ENCODE assay signal across 27 cellular contexts in the genomic region with DNA sequence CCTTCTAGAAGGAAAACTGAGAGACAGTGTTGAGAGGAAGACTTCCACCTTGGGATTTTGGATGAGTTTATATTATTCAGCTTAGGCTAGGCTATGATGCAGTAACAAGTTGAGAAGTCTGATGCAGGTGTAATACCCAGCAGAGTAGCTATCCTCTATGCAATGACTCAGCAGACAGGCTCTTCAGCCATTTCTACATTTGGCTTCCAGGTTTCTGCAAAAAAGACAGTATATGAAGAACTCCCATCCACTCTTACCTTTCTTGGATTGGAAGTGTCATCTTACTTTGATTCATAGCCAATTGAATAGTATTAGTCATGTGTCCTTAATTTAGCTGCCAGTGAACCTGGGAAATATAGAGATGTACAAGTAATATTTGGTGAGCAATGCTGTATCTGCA.
"Had no signal": no experiment of that assay in that cellular context is flagged by ENCODE, and none has a peak within 500 bp of the region (broad histone marks: within the 10 kb centered on the region; RNA-seq: fewer than 3 reads in every experiment).

No MANE protein-coding gene starts in this region.

- H3K27ac ChIP-seq: esophagus squamous epithelium, gastroesophageal sphincter, pancreas, psoas muscle, tibial artery, VCaP had no signal

- H3K4me3 ChIP-seq: esophagus squamous epithelium, gastroesophageal sphincter, mucosa of descending colon, pancreas, psoas muscle, tibial artery had no signal

- H3K27me3 ChIP-seq: esophagus squamous epithelium, gastroesophageal sphincter, pancreas, tibial artery had no signal

- FAIRE-seq: colon, endothelial cell of umbilical vein, islet of Langerhans, pancreas had no signal

- DNase-seq: activated CD4-positive, alpha-beta T cell treated with anti-CD3 and anti-CD28 coated beads, Interleukin-2, amount 10 ng/mL, durations not matched to agents 24 days and 14 days; activated CD8-positive, alpha-beta memory T cell treated with anti-CD3 and anti-CD28 coated beads, Interleukin-2, amount 10 ng/mL, durations not matched to agents 7 days and 5 days; activated CD8-positive, alpha-beta T cell treated with anti-CD3 and anti-CD28 coated beads for 36 hours; activated gamma-delta T cell; activated T-cell treated with anti-CD3 and anti-CD28 coated beads for 4 hours; aorta; central memory CD4-positive, alpha-beta T cell; effector memory CD4-positive, alpha-beta T cell; esophagus squamous epithelium; head of caudate nucleus; hypothalamus; left colon; mesenchymal stem cell; mucosa of descending colon; nephron progenitor cell; pancreas; psoas muscle; right cardiac atrium; stimulated activated CD4-positive, alpha-beta T cell treated with anti-CD3 and anti-CD28 coated beads, Interleukin-12 subunit alpha, Interleukin-12 subunit beta, amount 100 ng/mL, for 4 hours; stimulated activated naive CD8-positive, alpha-beta T cell treated with anti-CD3 and anti-CD28 coated beads, Interleukin-15, amount 100 ng/mL, for 72 hours; tibial artery had no signal

- ATAC-seq: activated CD4-positive, CD25-positive, alpha-beta regulatory T cell treated with anti-CD3 and anti-CD28 coated beads, Interleukin-2, amount 50 U/mL, for 24 hours; activated CD8-positive, alpha-beta memory T cell treated with anti-CD3 and anti-CD28 coated beads, Interleukin-2, amount 10 ng/mL, durations not matched to agents 7 days and 5 days; activated CD8-positive, alpha-beta T cell treated with anti-CD3 and anti-CD28 coated beads for 36 hours; gastroesophageal sphincter; left colon; mucosa of descending colon; pancreas; psoas muscle; right cardiac atrium; stimulated activated naive CD8-positive, alpha-beta T cell treated with anti-CD3 and anti-CD28 coated beads, Interleukin-15, amount 100 ng/mL, for 72 hours had no signal

- H3K4me1 ChIP-seq: esophagus squamous epithelium, gastroesophageal sphincter, pancreas, psoas muscle, tibial artery had no signal

- H3K9me3 ChIP-seq: esophagus squamous epithelium, psoas muscle, tibial artery had no signal

- H3K36me3 ChIP-seq: esophagus squamous epithelium, gastroesophageal sphincter, pancreas, tibial artery had no signal
